Comparison of ENCODE assay signal across 27 cellular contexts in genomic region chr14:101757064-101757838, GRCh38.
"Had no signal": no experiment of that assay in that cellular context is flagged by ENCODE, and none has a peak within 500 bp of the region (broad histone marks: within the 10 kb centered on the region; RNA-seq: fewer than 3 reads in every experiment).

No MANE protein-coding gene starts in this region.

- H3K27ac Mint-ChIP-seq: activated CD4-positive, alpha-beta T cell treated with anti-CD3 and anti-CD28 coated beads for 36 hours; activated CD8-positive, alpha-beta memory T cell treated with anti-CD3 and anti-CD28 coated beads, Interleukin-2, amount 10 ng/mL, durations not matched to agents 7 days and 5 days; activated CD8-positive, alpha-beta T cell treated with anti-CD3 and anti-CD28 coated beads, Interleukin-2, amount 10 ng/mL, durations not matched to agents 7 days and 5 days; activated naive CD8-positive, alpha-beta T cell; activated T-helper 2 cell treated with anti-CD3 and anti-CD28 coated beads, Interferon-gamma antibody, Interleukin-2, Interleukin-4, amounts not matched to agents 10 μg/mL and 5 μg/mL and 100 μg/mL, durations not matched to agents 14 hours and 24 hours and 36 hours; T-helper 2 cell treated with Interferon-gamma antibody and Interleukin-4, amounts not matched to agents 5 μg/mL and 100 μg/mL, for 36 hours had no signal

- H3K4me2 ChIP-seq: hepatocyte, smooth muscle cell had no signal

- H2AFZ ChIP-seq: hepatocyte, parathyroid adenoma had no signal

- H3K27me3 ChIP-seq: body of pancreas, right atrium auricular region, testis, upper lobe of left lung had no signal

- H3K27ac ChIP-seq: body of pancreas, colonic mucosa, gastroesophageal sphincter, hepatocyte, parathyroid adenoma, right atrium auricular region, testis, upper lobe of left lung had no signal

- H3K4me1 ChIP-seq: colonic mucosa had no signal

- ATAC-seq: activated CD4-positive, alpha-beta T cell treated with anti-CD3 and anti-CD28 coated beads for 36 hours; activated CD8-positive, alpha-beta memory T cell treated with anti-CD3 and anti-CD28 coated beads, Interleukin-2, amount 10 ng/mL, durations not matched to agents 7 days and 5 days; activated CD8-positive, alpha-beta T cell treated with anti-CD3 and anti-CD28 coated beads, Interleukin-2, amount 10 ng/mL, durations not matched to agents 7 days and 5 days; body of pancreas; gastroesophageal sphincter; left colon; naive thymus-derived CD8-positive, alpha-beta T cell had no signal

- H3K36me3 ChIP-seq: colonic mucosa, gastroesophageal sphincter, right atrium auricular region, upper lobe of left lung had no signal

- DNase-seq: activated CD4-positive, alpha-beta T cell treated with anti-CD3 and anti-CD28 coated beads for 36 hours; activated CD4-positive, CD25-positive, alpha-beta regulatory T cell; activated CD8-positive, alpha-beta memory T cell treated with anti-CD3 and anti-CD28 coated beads, Interleukin-2, amount 10 ng/mL, durations not matched to agents 7 days and 5 days; activated CD8-positive, alpha-beta T cell treated with anti-CD3 and anti-CD28 coated beads, Interleukin-2, amount 10 ng/mL, durations not matched to agents 7 days and 5 days; activated naive CD4-positive, alpha-beta T cell; activated T-cell treated with anti-CD3 and anti-CD28 coated beads, Interleukin-2, amount 50 U/mL, for 48 hours; anterior cingulate cortex; body of pancreas; colonic mucosa; effector memory CD4-positive, alpha-beta T cell; kidney; left colon; midbrain; naive thymus-derived CD8-positive, alpha-beta T cell; stimulated activated CD4-positive, alpha-beta T cell treated with anti-CD3 and anti-CD28 coated beads, Interleukin-2, amount 100 ng/mL, for 24 hours; stimulated activated naive CD4-positive, alpha-beta T cell; T-helper 1 cell; testis had no signal

- H3K4me3 ChIP-seq: body of pancreas, colonic mucosa, gastroesophageal sphincter, hepatocyte, right atrium auricular region, smooth muscle cell, testis, upper lobe of left lung had no signal

- H3K4me3 Mint-ChIP-seq: activated CD4-positive, alpha-beta T cell treated with anti-CD3 and anti-CD28 coated beads for 36 hours; activated CD8-positive, alpha-beta memory T cell treated with anti-CD3 and anti-CD28 coated beads, Interleukin-2, amount 10 ng/mL, durations not matched to agents 7 days and 5 days; activated CD8-positive, alpha-beta T cell treated with anti-CD3 and anti-CD28 coated beads, Interleukin-2, amount 10 ng/mL, durations not matched to agents 7 days and 5 days; activated naive CD8-positive, alpha-beta T cell; naive thymus-derived CD8-positive, alpha-beta T cell; T-helper 2 cell treated with Interferon-gamma antibody and Interleukin-4, amounts not matched to agents 5 μg/mL and 100 μg/mL, for 36 hours had no signal

- H3K9ac ChIP-seq: parathyroid adenoma had no signal

- H3K36me3 Mint-ChIP-seq: activated naive CD8-positive, alpha-beta T cell; naive thymus-derived CD8-positive, alpha-beta T cell had no signal

- H3K9me3 ChIP-seq: body of pancreas, colonic mucosa, gastroesophageal sphincter, testis, upper lobe of left lung had no signal

- H3K27me3 Mint-ChIP-seq: activated naive CD8-positive, alpha-beta T cell had no signal

- H3K79me2 ChIP-seq: parathyroid adenoma had no signal
